In the genomic region with DNA sequence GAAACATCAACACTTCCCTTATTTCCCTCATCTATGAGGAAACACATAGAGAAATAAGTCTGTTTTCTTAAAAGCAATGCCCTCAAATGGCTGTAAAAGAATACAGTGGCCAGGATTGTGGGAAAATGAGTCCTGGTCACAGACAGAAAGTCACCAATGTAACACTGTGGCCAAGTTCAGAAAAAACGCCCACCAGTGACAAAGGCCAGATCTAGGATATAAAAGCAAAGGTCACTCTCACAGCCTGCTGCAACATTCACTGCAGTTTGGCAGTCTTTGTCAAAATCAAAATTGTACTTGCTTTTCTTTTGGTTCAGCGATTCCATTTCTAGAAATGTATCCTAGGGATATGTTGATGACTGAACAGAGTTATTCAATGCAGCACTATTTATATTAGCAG, we compare ENCODE assay signal across 3 cellular contexts.
TF ChIP-seq lines count a peak whose summit lies in the region.

No MANE protein-coding gene starts in this region.

TF ChIP-seq in liver, 16 proteins besides CTCF, POLR2A, EP300 and RAD21:
- TF ChIP-seq GABPA (IDR thresholded peaks at IDR 0.05 in 1 of 2, conservative IDR thresholded peaks at IDR 0.05 in 1 of 2): no peak
- peak; percentile 87 to 89 for TF ChIP-seq HNF4A (conservative IDR thresholded peaks at IDR 0.05)
- TF ChIP-seq EGR1 (IDR thresholded peaks at IDR 0.05; ENCODE audit: low read depth in 2 of 2): peak in 1 of 2 donors; percentile 50
- no peak for TF ChIP-seq TAF1 (conservative IDR thresholded peaks at IDR 0.05)
- TF ChIP-seq RXRA (IDR thresholded peaks at IDR 0.05): peak; percentile 61 to 62
- TF ChIP-seq, protein P1, sequence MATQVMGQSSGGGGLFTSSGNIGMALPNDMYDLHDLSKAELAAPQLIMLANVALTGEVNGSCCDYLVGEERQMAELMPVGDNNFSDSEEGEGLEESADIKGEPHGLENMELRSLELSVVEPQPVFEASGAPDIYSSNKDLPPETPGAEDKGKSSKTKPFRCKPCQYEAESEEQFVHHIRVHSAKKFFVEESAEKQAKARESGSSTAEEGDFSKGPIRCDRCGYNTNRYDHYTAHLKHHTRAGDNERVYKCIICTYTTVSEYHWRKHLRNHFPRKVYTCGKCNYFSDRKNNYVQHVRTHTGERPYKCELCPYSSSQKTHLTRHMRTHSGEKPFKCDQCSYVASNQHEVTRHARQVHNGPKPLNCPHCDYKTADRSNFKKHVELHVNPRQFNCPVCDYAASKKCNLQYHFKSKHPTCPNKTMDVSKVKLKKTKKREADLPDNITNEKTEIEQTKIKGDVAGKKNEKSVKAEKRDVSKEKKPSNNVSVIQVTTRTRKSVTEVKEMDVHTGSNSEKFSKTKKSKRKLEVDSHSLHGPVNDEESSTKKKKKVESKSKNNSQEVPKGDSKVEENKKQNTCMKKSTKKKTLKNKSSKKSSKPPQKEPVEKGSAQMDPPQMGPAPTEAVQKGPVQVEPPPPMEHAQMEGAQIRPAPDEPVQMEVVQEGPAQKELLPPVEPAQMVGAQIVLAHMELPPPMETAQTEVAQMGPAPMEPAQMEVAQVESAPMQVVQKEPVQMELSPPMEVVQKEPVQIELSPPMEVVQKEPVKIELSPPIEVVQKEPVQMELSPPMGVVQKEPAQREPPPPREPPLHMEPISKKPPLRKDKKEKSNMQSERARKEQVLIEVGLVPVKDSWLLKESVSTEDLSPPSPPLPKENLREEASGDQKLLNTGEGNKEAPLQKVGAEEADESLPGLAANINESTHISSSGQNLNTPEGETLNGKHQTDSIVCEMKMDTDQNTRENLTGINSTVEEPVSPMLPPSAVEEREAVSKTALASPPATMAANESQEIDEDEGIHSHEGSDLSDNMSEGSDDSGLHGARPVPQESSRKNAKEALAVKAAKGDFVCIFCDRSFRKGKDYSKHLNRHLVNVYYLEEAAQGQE (IDR thresholded peaks at IDR 0.05): peak; percentile 37
- TF ChIP-seq MAX (IDR thresholded peaks at IDR 0.05): no peak
- TF ChIP-seq FOXA1 (IDR thresholded peaks at IDR 0.05): no peak
- TF ChIP-seq, protein P2, sequence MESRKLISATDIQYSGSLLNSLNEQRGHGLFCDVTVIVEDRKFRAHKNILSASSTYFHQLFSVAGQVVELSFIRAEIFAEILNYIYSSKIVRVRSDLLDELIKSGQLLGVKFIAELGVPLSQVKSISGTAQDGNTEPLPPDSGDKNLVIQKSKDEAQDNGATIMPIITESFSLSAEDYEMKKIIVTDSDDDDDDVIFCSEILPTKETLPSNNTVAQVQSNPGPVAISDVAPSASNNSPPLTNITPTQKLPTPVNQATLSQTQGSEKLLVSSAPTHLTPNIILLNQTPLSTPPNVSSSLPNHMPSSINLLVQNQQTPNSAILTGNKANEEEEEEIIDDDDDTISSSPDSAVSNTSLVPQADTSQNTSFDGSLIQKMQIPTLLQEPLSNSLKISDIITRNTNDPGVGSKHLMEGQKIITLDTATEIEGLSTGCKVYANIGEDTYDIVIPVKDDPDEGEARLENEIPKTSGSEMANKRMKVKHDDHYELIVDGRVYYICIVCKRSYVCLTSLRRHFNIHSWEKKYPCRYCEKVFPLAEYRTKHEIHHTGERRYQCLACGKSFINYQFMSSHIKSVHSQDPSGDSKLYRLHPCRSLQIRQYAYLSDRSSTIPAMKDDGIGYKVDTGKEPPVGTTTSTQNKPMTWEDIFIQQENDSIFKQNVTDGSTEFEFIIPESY (IDR thresholded peaks at IDR 0.05): no peak
- TF ChIP-seq FOXA2 (IDR thresholded peaks at IDR 0.05): no peak
- TF ChIP-seq, protein P3, sequence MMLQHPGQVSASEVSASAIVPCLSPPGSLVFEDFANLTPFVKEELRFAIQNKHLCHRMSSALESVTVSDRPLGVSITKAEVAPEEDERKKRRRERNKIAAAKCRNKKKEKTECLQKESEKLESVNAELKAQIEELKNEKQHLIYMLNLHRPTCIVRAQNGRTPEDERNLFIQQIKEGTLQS (IDR thresholded peaks at IDR 0.05): no peak
- no peak for TF ChIP-seq NR2F2 (IDR thresholded peaks at IDR 0.05)
- TF ChIP-seq JUND (IDR thresholded peaks at IDR 0.05): no peak
- peak; percentile 34 for TF ChIP-seq HNF4G (IDR thresholded peaks at IDR 0.05)
- TF ChIP-seq SP1 (IDR thresholded peaks at IDR 0.05): peak; percentile 75
- no peak for TF ChIP-seq YY1 (IDR thresholded peaks at IDR 0.05)

TF ChIP-seq in HepG2, 621 proteins besides CTCF, POLR2A, EP300 and RAD21:
- no peak for TF ChIP-seq ARNT2 (CRISPR knock-in tag; IDR thresholded peaks at IDR 0.05; ENCODE audit: low read depth)
- no peak for TF ChIP-seq ATF7 (IDR thresholded peaks at IDR 0.05)
- TF ChIP-seq ATF7 (CRISPR knock-in tag; IDR thresholded peaks at IDR 0.05): no peak
- TF ChIP-seq, protein P4, sequence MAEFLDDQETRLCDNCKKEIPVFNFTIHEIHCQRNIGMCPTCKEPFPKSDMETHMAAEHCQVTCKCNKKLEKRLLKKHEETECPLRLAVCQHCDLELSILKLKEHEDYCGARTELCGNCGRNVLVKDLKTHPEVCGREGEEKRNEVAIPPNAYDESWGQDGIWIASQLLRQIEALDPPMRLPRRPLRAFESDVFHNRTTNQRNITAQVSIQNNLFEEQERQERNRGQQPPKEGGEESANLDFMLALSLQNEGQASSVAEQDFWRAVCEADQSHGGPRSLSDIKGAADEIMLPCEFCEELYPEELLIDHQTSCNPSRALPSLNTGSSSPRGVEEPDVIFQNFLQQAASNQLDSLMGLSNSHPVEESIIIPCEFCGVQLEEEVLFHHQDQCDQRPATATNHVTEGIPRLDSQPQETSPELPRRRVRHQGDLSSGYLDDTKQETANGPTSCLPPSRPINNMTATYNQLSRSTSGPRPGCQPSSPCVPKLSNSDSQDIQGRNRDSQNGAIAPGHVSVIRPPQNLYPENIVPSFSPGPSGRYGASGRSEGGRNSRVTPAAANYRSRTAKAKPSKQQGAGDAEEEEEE (CRISPR knock-in tag; IDR thresholded peaks at IDR 0.05; ENCODE audit: borderline replicate concordance): no peak
- TF ChIP-seq ZKSCAN1 (IDR thresholded peaks at IDR 0.05; ENCODE audit: low read length): no peak
- no peak for TF ChIP-seq GPN1 (CRISPR knock-in tag; IDR thresholded peaks at IDR 0.05; ENCODE audit: borderline replicate concordance)
- no peak for TF ChIP-seq ZNF33B (CRISPR knock-in tag; IDR thresholded peaks at IDR 0.05)
- TF ChIP-seq SP1 (IDR thresholded peaks at IDR 0.05): no peak
- no peak for TF ChIP-seq SP1 (CRISPR knock-in tag; IDR thresholded peaks at IDR 0.05)
- no peak for TF ChIP-seq ZFX (CRISPR knock-in tag; IDR thresholded peaks at IDR 0.05; ENCODE audit: low read depth)
- no peak for TF ChIP-seq SNAPC2 (CRISPR knock-in tag; IDR thresholded peaks at IDR 0.05)
- TF ChIP-seq TAF1 (CRISPR knock-in tag; IDR thresholded peaks at IDR 0.05): no peak
- TF ChIP-seq ASH2L (IDR thresholded peaks at IDR 0.05; ENCODE audit: insufficient read length, low read depth, low read length): no peak

TF ChIP-seq in WTC11, 78 proteins besides CTCF, POLR2A, EP300 and RAD21:
- TF ChIP-seq CREB1 (CRISPR knock-in tag; IDR thresholded peaks at IDR 0.05) (no peak), ZNF423 (CRISPR knock-in tag; IDR thresholded peaks at IDR 0.05) (no peak), ZNF416 (CRISPR knock-in tag; IDR thresholded peaks at IDR 0.05) (no peak), TEAD4 (CRISPR knock-in tag; IDR thresholded peaks at IDR 0.05) (no peak), ZMAT4 (CRISPR knock-in tag; IDR thresholded peaks at IDR 0.05) (no peak), STAT6 (CRISPR knock-in tag; conservative IDR thresholded peaks at IDR 0.05; ENCODE audit: low read depth) (no peak), NR1H2 (CRISPR knock-in tag; IDR thresholded peaks at IDR 0.05) (no peak), ATF2 (CRISPR knock-in tag; IDR thresholded peaks at IDR 0.05; ENCODE audit: borderline replicate concordance, low read depth) (no peak), ZNF317 (CRISPR knock-in tag; IDR thresholded peaks at IDR 0.05; ENCODE audit: borderline replicate concordance, low read depth) (no peak)
- TF ChIP-seq, protein P5, sequence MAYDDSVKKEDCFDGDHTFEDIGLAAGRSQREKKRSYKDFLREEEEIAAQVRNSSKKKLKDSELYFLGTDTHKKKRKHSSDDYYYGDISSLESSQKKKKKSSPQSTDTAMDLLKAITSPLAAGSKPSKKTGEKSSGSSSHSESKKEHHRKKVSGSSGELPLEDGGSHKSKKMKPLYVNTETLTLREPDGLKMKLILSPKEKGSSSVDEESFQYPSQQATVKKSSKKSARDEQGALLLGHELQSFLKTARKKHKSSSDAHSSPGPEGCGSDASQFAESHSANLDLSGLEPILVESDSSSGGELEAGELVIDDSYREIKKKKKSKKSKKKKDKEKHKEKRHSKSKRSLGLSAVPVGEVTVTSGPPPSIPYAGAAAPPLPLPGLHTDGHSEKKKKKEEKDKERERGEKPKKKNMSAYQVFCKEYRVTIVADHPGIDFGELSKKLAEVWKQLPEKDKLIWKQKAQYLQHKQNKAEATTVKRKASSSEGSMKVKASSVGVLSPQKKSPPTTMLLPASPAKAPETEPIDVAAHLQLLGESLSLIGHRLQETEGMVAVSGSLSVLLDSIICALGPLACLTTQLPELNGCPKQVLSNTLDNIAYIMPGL (CRISPR knock-in tag; IDR thresholded peaks at IDR 0.05): no peak
- TF ChIP-seq, protein P6, sequence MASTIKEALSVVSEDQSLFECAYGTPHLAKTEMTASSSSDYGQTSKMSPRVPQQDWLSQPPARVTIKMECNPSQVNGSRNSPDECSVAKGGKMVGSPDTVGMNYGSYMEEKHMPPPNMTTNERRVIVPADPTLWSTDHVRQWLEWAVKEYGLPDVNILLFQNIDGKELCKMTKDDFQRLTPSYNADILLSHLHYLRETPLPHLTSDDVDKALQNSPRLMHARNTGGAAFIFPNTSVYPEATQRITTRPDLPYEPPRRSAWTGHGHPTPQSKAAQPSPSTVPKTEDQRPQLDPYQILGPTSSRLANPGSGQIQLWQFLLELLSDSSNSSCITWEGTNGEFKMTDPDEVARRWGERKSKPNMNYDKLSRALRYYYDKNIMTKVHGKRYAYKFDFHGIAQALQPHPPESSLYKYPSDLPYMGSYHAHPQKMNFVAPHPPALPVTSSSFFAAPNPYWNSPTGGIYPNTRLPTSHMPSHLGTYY (CRISPR knock-in tag; IDR thresholded peaks at IDR 0.05): no peak
